Comparison of ENCODE assay signal across 8 cellular contexts in the genomic region with DNA sequence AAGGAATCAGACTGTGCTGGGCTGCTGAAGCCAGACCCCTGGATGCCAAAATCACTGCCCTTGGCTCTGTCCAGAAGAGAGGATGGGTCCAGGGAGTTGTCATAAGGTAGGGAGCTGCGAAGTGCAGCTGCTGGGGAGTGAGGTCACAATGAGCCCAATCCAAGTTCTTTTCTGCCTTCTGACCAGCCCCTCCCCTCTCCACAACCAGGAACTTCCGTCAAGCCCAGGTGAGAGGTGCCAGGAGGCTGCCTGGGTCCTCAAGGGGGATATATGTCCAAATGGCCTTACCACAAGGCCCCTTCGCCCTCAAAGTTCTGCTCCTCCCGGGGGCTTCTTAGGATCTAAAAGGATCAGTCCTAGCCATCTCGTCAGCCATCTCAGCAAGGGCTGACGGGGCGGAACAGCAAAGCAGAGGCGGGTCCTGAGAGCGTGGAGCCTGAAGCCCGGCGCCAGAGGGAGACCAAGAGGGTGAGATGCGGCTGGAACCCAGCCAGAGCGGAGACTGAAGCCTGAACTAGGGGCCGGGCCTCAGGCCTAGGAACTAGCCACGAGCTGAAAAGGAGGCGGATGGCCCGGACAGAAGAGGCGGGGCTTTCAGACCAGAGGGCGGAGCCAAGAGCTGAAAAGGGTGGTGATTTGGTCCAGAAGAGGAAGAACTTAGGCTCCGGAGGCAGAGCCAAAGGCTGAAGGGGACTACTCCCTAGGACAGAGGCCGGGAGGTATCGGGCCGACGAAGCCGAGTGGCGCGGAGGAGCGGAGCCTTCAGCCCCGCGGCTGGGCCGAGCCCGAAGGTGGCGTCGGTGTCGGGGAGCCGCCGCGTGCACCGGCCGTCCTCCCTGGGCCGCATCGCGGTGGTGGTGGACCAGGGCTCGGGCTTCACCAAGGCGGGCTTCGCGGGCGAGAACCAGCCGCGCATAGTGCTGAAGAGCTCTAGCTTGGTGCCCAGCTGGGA. TPM values are rescaled to one million over a fixed set of nuclear protein-coding genes. Genes with fewer than 3 reads are reported as not detected.
DNase-seq lines count a peak whose midpoint lies in the region; ATAC-seq, FAIRE-seq and TF ChIP-seq lines count a peak whose summit lies in the region.

Gene ACTL10 (plus strand): TSS at position 651 of the 952 bp plus-strand sequence. CDS start 555 bp downstream, outside the sequence.

- H3K4me1 ChIP-seq in pancreas, result peaks cover 0 to 17% (median 7%) of the 10 kb centered on the region in 3 donors
- peaks cover 5% of the 10 kb centered on the region for H3K4me1 ChIP-seq in thymus (ENCODE audit: control insufficient read depth, insufficient read depth, low read length)

- H3K4me3 Mint-ChIP-seq in activated naive CD8-positive, alpha-beta T cell treated with anti-CD3 and anti-CD28 coated beads, Interleukin-2, amount 50 U/mL, for 24 hours, result peak within 1 kb of the TSS; percentile 90

- FAIRE-seq in pancreas (lab: Jason Lieb, UNC), result peak; percentile 67

- H3K27me3 Mint-ChIP-seq in activated naive CD8-positive, alpha-beta T cell treated with anti-CD3 and anti-CD28 coated beads, Interleukin-2, amount 50 U/mL, for 24 hours, result no peaks in the 10 kb centered on the region

- peak; percentile 100 for DNase-seq in ELR (ENCODE audit: low read depth)
- DNase-seq in LHCN-M2 (ENCODE audit: low read depth), result peak; percentile 87
- peak; percentile 96 to 99 for DNase-seq in SW 1271 (lab: John Stamatoyannopoulos, UW)
- DNase-seq in activated naive CD8-positive, alpha-beta T cell treated with anti-CD3 and anti-CD28 coated beads, Interleukin-2, amount 50 U/mL, for 24 hours, result peak; percentile 91
- DNase-seq in Right ventricle myocardium superior, result peak; percentile 99
- peak; percentile 97 to 99 (median 98) for DNase-seq in pancreas

- H3K36me3 Mint-ChIP-seq in activated naive CD8-positive, alpha-beta T cell treated with anti-CD3 and anti-CD28 coated beads, Interleukin-2, amount 50 U/mL, for 24 hours (ENCODE audit: low read depth), result peaks cover 2% of the 10 kb centered on the region

- H3K36me3 ChIP-seq in pancreas, result no peaks in the 10 kb centered on the region
- H3K36me3 ChIP-seq in thymus (ENCODE audit: control insufficient read depth, insufficient read depth), result peaks cover 3% of the 10 kb centered on the region

- H3K27ac ChIP-seq in pancreas (peak within 1 kb of the TSS; percentile 79 to 96 (median 92)), thymus (ENCODE audit: low read depth) (peak within 1 kb of the TSS; percentile 79)

- peak in 1 of 4 donors; percentile 14 for TF ChIP-seq CTCF in pancreas (IDR thresholded peaks at IDR 0.05)

- peaks cover 29% of the 10 kb centered on the region for H3K4me1 Mint-ChIP-seq in activated naive CD8-positive, alpha-beta T cell treated with anti-CD3 and anti-CD28 coated beads, Interleukin-2, amount 50 U/mL, for 24 hours

- H3K9me3 ChIP-seq in pancreas (no peaks in the 10 kb centered on the region), thymus (ENCODE audit: control insufficient read depth) (no peaks in the 10 kb centered on the region)

- peak within 1 kb of the TSS; percentile 89 for H3K27ac Mint-ChIP-seq in activated naive CD8-positive, alpha-beta T cell treated with anti-CD3 and anti-CD28 coated beads, Interleukin-2, amount 50 U/mL, for 24 hours

- H3K27me3 ChIP-seq in pancreas, result no peaks in the 10 kb centered on the region
- peaks cover 3% of the 10 kb centered on the region for H3K27me3 ChIP-seq in thymus (ENCODE audit: control insufficient read depth, insufficient read depth)

- ATAC-seq in GM21737 (IDR thresholded peaks at IDR 0.05; ENCODE audit: unreplicated experiment) (peak; percentile 51), Right ventricle myocardium superior (ENCODE audit: poor library complexity) (peak; percentile 75), pancreas (peak; percentile 73 to 83 (median 80))
- ATAC-seq in activated naive CD8-positive, alpha-beta T cell treated with anti-CD3 and anti-CD28 coated beads, Interleukin-2, amount 50 U/mL, for 24 hours, result peak; percentile 70

- no peaks in the 10 kb centered on the region for H3K9me3 Mint-ChIP-seq in activated naive CD8-positive, alpha-beta T cell treated with anti-CD3 and anti-CD28 coated beads, Interleukin-2, amount 50 U/mL, for 24 hours

- H3K4me3 ChIP-seq in pancreas (peak within 1 kb of the TSS; percentile 39 to 75 (median 45)), thymus (ENCODE audit: low read length) (peak within 1 kb of the TSS; percentile 62)

- WGBS in pancreas, 2 donors, result 1 to 11% methylated on average over 50 of the region's 50 CpGs
- WGBS in thymus, result 5% methylated on average over 50 of the region's 50 CpGs

- intact Hi-C loops in Right ventricle myocardium superior (cut with DNase I), result no loop called here
- intact Hi-C loops in pancreas (cut with DNase I), result no loop called here

RNA-seq across cellular contexts. Expression of gene ACTL10, which starts in this region (rescaled TPM):
- total RNA-seq in LHCN-M2 (2014; rRNA removed) (0.11 and 0.96 TPM in 2 replicates), Right ventricle myocardium superior (0.22 TPM), pancreas (1 to 10 TPM; 2.1 to 3.5 (median 2.7) TPM)
- polyA plus RNA-seq in LHCN-M2 (2012), result 0.18 TPM
- polyA plus RNA-seq in pancreas (1 to 10 TPM; 1.6 to 2.2 TPM), thymus (2.8 TPM)

Comparison
In these comparisons a context has a peak if more than half of its experiments do, and no peak if none do; other contexts are left out.
1. Peak in every context shown above with its lines: DNase-seq, ATAC-seq, H3K4me3 ChIP-seq and H3K27ac ChIP-seq.
2. Peak in DNase-seq in LHCN-M2; RNA of the gene not detected or under 1 TPM.
3. Peak in DNase-seq and ATAC-seq in Right ventricle myocardium superior; RNA of the gene not detected or under 1 TPM.